ENCODE assay signal across 24 cellular contexts in genomic region chr1:34926894-34927293, GRCh38. TPM values are rescaled to one million over a fixed set of nuclear protein-coding genes. Genes with fewer than 3 reads are reported as not detected.
DNase-seq lines count a peak whose midpoint lies in the region; ATAC-seq, FAIRE-seq and TF ChIP-seq lines count a peak whose summit lies in the region.
"Had no signal": no experiment of that assay in that cellular context is flagged by ENCODE, and none has a peak within 500 bp of the region (broad histone marks: within the 10 kb centered on the region; RNA-seq: fewer than 3 reads in every experiment).

No MANE protein-coding gene starts in this region.

- H3K36me3 Mint-ChIP-seq in H9 (ENCODE audit: insufficient read depth in 1 of 3, low read depth in 3 of 3) = no peaks in the 10 kb centered on the region
- no peaks in the 10 kb centered on the region for H3K36me3 Mint-ChIP-seq in nephron (ENCODE audit: low read depth)
- peaks cover 0 to 4% (median 0%) of the 10 kb centered on the region in 5 donors for H3K36me3 Mint-ChIP-seq in naive thymus-derived CD4-positive, alpha-beta T cell

- DNase-seq in H9 = peak; percentile 58
- DNase-seq in H1 (ENCODE audit: low read depth in 1 of 2, low spot score in 2 of 2) = peak in 1 of 2 experiments; percentile 49
- no peak for DNase-seq in superior temporal gyrus (ENCODE audit: extremely low spot score)
- DNase-seq in right cardiac atrium = no peak
- DNase-seq in naive thymus-derived CD4-positive, alpha-beta T cell = no peak
- no peak for DNase-seq in foreskin melanocyte
- DNase-seq: ACHN, Kasumi-1, MM.1S, NCI-H1092, NCI-H1436 treated with DMSO at 0.1 percent for 48 hours, NCI-H2029, NCI-H446 treated with DMSO at 0.1 percent for 48 hours, NCI-H748 treated with DMSO at 0.1 percent for 48 hours, PC-3, SIG-M5 had no signal

- H4K5ac ChIP-seq in H9 (ENCODE audit: insufficient read length, low read depth, low read length) = no peak overlapping the region
- H4K5ac ChIP-seq in H1 (ENCODE audit: insufficient read length, low read depth, low read length) = no peak overlapping the region

- no peak overlapping the region for H3T11ph ChIP-seq in H9 (ENCODE audit: low read length)

- H3K4me2 ChIP-seq in H9 (ENCODE audit: insufficient read depth, insufficient read length, low read length) (no peak overlapping the region), H1 (ENCODE audit: insufficient read depth in 1 of 2, low read depth in 2 of 2, low read length in 2 of 2) (no peak overlapping the region; a peak in 1 of 4 replicates)

- no peak; a peak in 1 of 4 replicates for TF ChIP-seq RAD21 in H1 (IDR thresholded peaks at IDR 0.05 in 1 of 2, conservative IDR thresholded peaks at IDR 0.05 in 1 of 2; ENCODE audit: low read depth in 2 of 2, low read length in 2 of 2)

- H2BK15ac ChIP-seq in H9 (ENCODE audit: low read depth, low read length) (no peak overlapping the region), H1 (ENCODE audit: low read length) (no peak overlapping the region)

- no peak overlapping the region for H2BK12ac ChIP-seq in H9 (ENCODE audit: insufficient read length, low read depth, low read length)
- 0 out of 2 replicates have a peak overlapping the region, but pooled peaks have one; percentile 9 for H2BK12ac ChIP-seq in H1 (ENCODE audit: low read depth, low read length)

- intact Hi-C loops in right cardiac atrium (cut with DNase I) = no loop called here
- intact Hi-C loops in naive thymus-derived CD4-positive, alpha-beta T cell (cut with micrococcal nuclease) = no loop called here

- H3K4ac ChIP-seq in H9 (ENCODE audit: low read depth, low read length) = no peak overlapping the region
- no peak overlapping the region for H3K4ac ChIP-seq in H1 (replicated peaks; ENCODE audit: insufficient read length, low read depth, low read length)

- H3K9me3 Mint-ChIP-seq in H9 (no peaks in the 10 kb centered on the region; a peak in 2 of 5 replicates), nephron (peaks cover 3% of the 10 kb centered on the region)
- peaks cover 0 to 6% (median 0%) of the 10 kb centered on the region in 11 donors for H3K9me3 Mint-ChIP-seq in naive thymus-derived CD4-positive, alpha-beta T cell

- no peak for ATAC-seq in right cardiac atrium
- ATAC-seq in naive thymus-derived CD4-positive, alpha-beta T cell = no peak
- ATAC-seq: HCT116, PC-3, SK-N-SH treated with all-trans-retinoic acid at 6 μM for 48 hours had no signal

- H3K56ac ChIP-seq in H9 (ENCODE audit: insufficient read length, low read depth, low read length) (no peak overlapping the region), H1 (replicated peaks; ENCODE audit: insufficient read length, low read depth, low read length) (no peak overlapping the region)

- H4K91ac ChIP-seq in H9 (ENCODE audit: insufficient read length, low read depth, low read length) (no peak overlapping the region), H1 (replicated peaks; ENCODE audit: insufficient read length, low read length) (no peak overlapping the region)

- peaks cover 24 to 54% of the 10 kb centered on the region in 2 experiments for H3K4me1 Mint-ChIP-seq in H9
- peaks cover 6% of the 10 kb centered on the region for H3K4me1 Mint-ChIP-seq in nephron
- peaks cover 5 to 12% (median 8%) of the 10 kb centered on the region in 7 donors for H3K4me1 Mint-ChIP-seq in naive thymus-derived CD4-positive, alpha-beta T cell

- H3K27ac Mint-ChIP-seq in H9 (no peak overlapping the region), nephron (no peak overlapping the region)
- H3K27ac Mint-ChIP-seq in naive thymus-derived CD4-positive, alpha-beta T cell = no peak overlapping the region
- H3K27ac Mint-ChIP-seq: IgD-negative memory B cell had no signal

- CTCF ChIA-PET in H1 (lab: Charles Lee; ENCODE audit: partially characterized antibody) = interaction anchor here (0.6 to 3.9 kb wide), 10 partner anchors 9 to 139 kb away, joined by 3 to 18 read pairs (median 4); partner anchors contain the start of gene SMIM12
- CTCF ChIA-PET in naive thymus-derived CD4-positive, alpha-beta T cell (lab: Charles Lee) = no interaction called here

- H4K8ac ChIP-seq in H9 (replicated peaks; ENCODE audit: insufficient read length, low read depth, low read length) (no peak overlapping the region), H1 (ENCODE audit: extremely low read depth, insufficient read depth, low read length) (no peak overlapping the region)

- H3K23ac ChIP-seq in H9 (ENCODE audit: insufficient read length, low read depth, low read length) = no peak overlapping the region
- H3K23ac ChIP-seq in H1 (ENCODE audit: insufficient read length) = no peak overlapping the region

- TF ChIP-seq CTCF in H9 (conservative IDR thresholded peaks at IDR 0.05) = no peak
- peak in 1 of 3 experiments; percentile 1; a peak in 1 of 4 replicates for TF ChIP-seq CTCF in H1 (IDR thresholded peaks at IDR 0.05; ENCODE audit: control extremely low read depth in 1 of 3, insufficient read depth in 1 of 3, low read depth in 1 of 3, low read length in 3 of 3)
- TF ChIP-seq CTCF in nephron (IDR thresholded peaks at IDR 0.05; ENCODE audit: unreplicated experiment in 3 of 3) = no peak

- no peak overlapping the region for H2AFZ ChIP-seq in H9 (ENCODE audit: low read length)
- no peak overlapping the region for H2AFZ ChIP-seq in H1 (ENCODE audit: low read length)

- H3K23me2 ChIP-seq in H9 (ENCODE audit: insufficient read length, low read depth, low read length, poor library complexity, severe bottlenecking) (peaks cover 14% of the 10 kb centered on the region), H1 (ENCODE audit: low read depth, low read length) (peaks cover 12% of the 10 kb centered on the region)

- no peak overlapping the region for H3K18ac ChIP-seq in H9 (ENCODE audit: insufficient read length, low read depth, low read length)
- no peak overlapping the region for H3K18ac ChIP-seq in H1 (ENCODE audit: extremely low read depth, low read length)

- H3K9me3 ChIP-seq in H9 (ENCODE audit: control insufficient read depth, low read depth, low read length) (no peaks in the 10 kb centered on the region), H1 (ENCODE audit: insufficient read depth in 2 of 2, low read depth in 1 of 2, low read length in 1 of 2) (no peaks in the 10 kb centered on the region), right cardiac atrium (ENCODE audit: control insufficient read depth, low read length) (no peaks in the 10 kb centered on the region)
- H3K9me3 ChIP-seq in naive thymus-derived CD4-positive, alpha-beta T cell (ENCODE audit: control insufficient read depth in 2 of 3, low read length in 3 of 3) = no peaks in the 10 kb centered on the region

- TF ChIP-seq EP300 in H1 (IDR thresholded peaks at IDR 0.05; ENCODE audit: borderline replicate concordance in 1 of 2, low read depth in 2 of 2, low read length in 2 of 2) = no peak

- H3K4me3 ChIP-seq in H1 (ENCODE audit: extremely low read depth in 1 of 4, insufficient read depth in 2 of 4, low read depth in 3 of 4, low read length in 4 of 4) (no peak overlapping the region), right cardiac atrium (ENCODE audit: low read length) (no peak overlapping the region)
- H3K4me3 ChIP-seq in naive thymus-derived CD4-positive, alpha-beta T cell (ENCODE audit: low read length) = no peak overlapping the region

- H3K36me3 ChIP-seq in H1 (ENCODE audit: control insufficient read depth in 2 of 4, insufficient read depth in 4 of 4, low read length in 3 of 4) = no peaks in the 10 kb centered on the region
- H3K36me3 ChIP-seq in naive thymus-derived CD4-positive, alpha-beta T cell (ENCODE audit: control insufficient read depth in 2 of 3, insufficient read depth in 3 of 3, low read length in 3 of 3) = no peaks in the 10 kb centered on the region

- H2BK120ac ChIP-seq in H9 (ENCODE audit: low read depth, low read length, poor library complexity, severe bottlenecking) (no peak overlapping the region), H1 (replicated peaks; ENCODE audit: low read depth, low read length) (no peak overlapping the region)

- H3K14ac ChIP-seq in H9 (ENCODE audit: insufficient read depth, low read length) (no peak overlapping the region), H1 (ENCODE audit: insufficient read length) (no peak overlapping the region)

- H3K4me3 Mint-ChIP-seq in H9 = no peak overlapping the region
- H3K4me3 Mint-ChIP-seq in nephron = peak overlapping the region in 2 of 3 experiments; percentile 21 to 32
- H3K4me3 Mint-ChIP-seq in naive thymus-derived CD4-positive, alpha-beta T cell = no peak overlapping the region

- TF ChIP-seq POLR2A in H1 (IDR thresholded peaks at IDR 0.05; ENCODE audit: control extremely low read depth in 1 of 2, low read depth in 2 of 2, low read length in 2 of 2) = no peak

- H2BK5ac ChIP-seq in H9 (ENCODE audit: insufficient read length, low read length) (no peak overlapping the region), H1 (ENCODE audit: low read depth, low read length) (no peak overlapping the region)

- no CpG with 5 or more reads among the region's 5 CpGs for WGBS in H9 (ENCODE audit: extremely low coverage, insufficient read length, low lambda C conversion rate)
- WGBS in H1 (ENCODE audit: extremely low coverage in 1 of 2, insufficient coverage in 1 of 2, insufficient read length in 1 of 2, insufficient replicate concordance in 2 of 2, low coverage in 1 of 2, low lambda C conversion rate in 2 of 2, missing lambda C conversion rate in 1 of 2), 2 experiments = 41% methylated on average over 5 of the region's 5 CpGs; no CpG with 5 or more reads in 1 of the 2 experiments
- WGBS in right cardiac atrium = 14% methylated on average over 5 of the region's 5 CpGs

- peak; percentile 39 for FAIRE-seq in H1 (lab: Jason Lieb, UNC)
- FAIRE-seq: D721Med had no signal

- H3K27me3 ChIP-seq in H9 (ENCODE audit: insufficient read depth, low read length) (peaks cover 7% of the 10 kb centered on the region; the same call in 1 of the 2 replicates), H1 (replicated peaks in 1 of 4; ENCODE audit: control insufficient read depth in 3 of 4, extremely low read depth in 1 of 4, insufficient read depth in 3 of 4, low read length in 3 of 4) (peaks cover 0 to 25% (median 22%) of the 10 kb centered on the region in 4 experiments; a peak in 6 of 7 replicates), right cardiac atrium (ENCODE audit: control insufficient read depth, insufficient read depth) (no peaks in the 10 kb centered on the region)
- H3K27me3 ChIP-seq in naive thymus-derived CD4-positive, alpha-beta T cell (ENCODE audit: control insufficient read depth in 2 of 2, insufficient read depth in 2 of 2, low read length in 2 of 2) = peaks cover 5 to 21% of the 10 kb centered on the region in 2 donors

- H3K79me1 ChIP-seq in H9 (ENCODE audit: insufficient read depth, low read depth, low read length, poor library complexity, severe bottlenecking) (no peaks in the 10 kb centered on the region), H1 (ENCODE audit: low read depth, low read length) (no peaks in the 10 kb centered on the region)

- no peak overlapping the region for H3K9ac ChIP-seq in H9 (ENCODE audit: extremely low read depth, insufficient read length, low read length)
- no peak overlapping the region for H3K9ac ChIP-seq in H1 (replicated peaks in 1 of 4; ENCODE audit: extremely low read depth in 1 of 4, low read depth in 3 of 4, low read length in 3 of 4)

- H3K4me1 ChIP-seq in H9 (ENCODE audit: insufficient read depth, low read length) (peaks cover 6% of the 10 kb centered on the region), H1 (replicated peaks in 1 of 4; ENCODE audit: control insufficient read depth in 3 of 4, insufficient read depth in 4 of 4, low read length in 3 of 4) (peaks cover 8 to 13% (median 13%) of the 10 kb centered on the region in 4 experiments), right cardiac atrium (ENCODE audit: control insufficient read depth, insufficient read depth, low read length) (peaks cover 3% of the 10 kb centered on the region)
- H3K4me1 ChIP-seq in naive thymus-derived CD4-positive, alpha-beta T cell (ENCODE audit: control insufficient read depth in 2 of 2, insufficient read depth in 2 of 2, low read length in 2 of 2) = peaks cover 0 to 5% of the 10 kb centered on the region in 2 donors

- POLR2A ChIA-PET in H1 (lab: Charles Lee; ENCODE audit: partially characterized antibody) = interaction anchor here (0.9 to 1.1 kb wide), 2 partner anchors 43 to 52 kb away, joined by 3 read pairs; no protein-coding TSS in a partner anchor
- POLR2A ChIA-PET in naive thymus-derived CD4-positive, alpha-beta T cell (lab: Charles Lee) = no interaction called here

- H2BK20ac ChIP-seq in H9 (ENCODE audit: low read depth, low read length, poor library complexity, severe bottlenecking) (no peak overlapping the region), H1 (ENCODE audit: low read length) (no peak overlapping the region)

- H3K27me3 Mint-ChIP-seq in H9 (ENCODE audit: low read depth) (peaks cover 81% of the 10 kb centered on the region), nephron (ENCODE audit: low read depth) (peaks cover 85% of the 10 kb centered on the region)
- peaks cover 74 to 78% (median 75%) of the 10 kb centered on the region in 5 donors for H3K27me3 Mint-ChIP-seq in naive thymus-derived CD4-positive, alpha-beta T cell

- H4K20me1 ChIP-seq in H9 (ENCODE audit: control insufficient read depth, insufficient read depth, insufficient read length) (peaks cover 4% of the 10 kb centered on the region), H1 (replicated peaks in 1 of 2; ENCODE audit: control insufficient read depth in 1 of 2, insufficient read depth in 2 of 2, low read length in 2 of 2) (peaks cover 8 to 16% of the 10 kb centered on the region in 2 experiments)

- H3K79me2 ChIP-seq in H9 (ENCODE audit: insufficient read depth, low read length) (peaks cover 2% of the 10 kb centered on the region; the same call in 1 of the 2 replicates), H1 (ENCODE audit: control insufficient read depth in 1 of 2, insufficient read depth in 2 of 2, low read length in 2 of 2) (no peaks in the 10 kb centered on the region)

- H2AK5ac ChIP-seq in H9 (ENCODE audit: insufficient read length, low read length) = no peak overlapping the region
- no peak overlapping the region for H2AK5ac ChIP-seq in H1 (ENCODE audit: low read depth, low read length)

- H3K27ac ChIP-seq in H9 (ENCODE audit: insufficient read length, low read depth, low read length) (no peak overlapping the region), angular gyrus (ENCODE audit: low read depth, low read length) (peak overlapping the region; percentile 31), H1 (ENCODE audit: low read depth, low read length) (no peak overlapping the region), right cardiac atrium (ENCODE audit: low read length) (no peak overlapping the region)
- H3K27ac ChIP-seq in naive thymus-derived CD4-positive, alpha-beta T cell (ENCODE audit: low read depth, low read length) = no peak overlapping the region
- H3K27ac ChIP-seq: C4-2B, RWPE1 had no signal

RNA-seq across cellular contexts. Expression of gene DLGAP3, which starts 2.6 kb away (rescaled TPM):
- total RNA-seq in H9 (2021) (5.9 and 7.3 TPM in 2 replicates), right cardiac atrium (under 1 TPM; 0.08 to 0.21 (median 0.14) TPM)
- 13.2 and 14.8 TPM in 2 replicates for total RNA-seq in H1 (2021; fragmentation: NEBNext Ultra II Directional; extraction: Animal tissue kit (Norgen Biotek cat#: 25700))
- polyA plus RNA-seq in H1 (2011; rRNA removed) (3.8 and 6.7 TPM in 2 replicates), right cardiac atrium (0.05 TPM)
- polyA plus RNA-seq in H1 (2011; cell fraction: cytosol; rRNA removed) = 3.6 TPM
- polyA plus RNA-seq in H1 (2011; cell fraction: nucleus; rRNA removed) = 5.0 TPM
- 3.8 to 10.6 TPM (median 8.4 TPM) in 4 replicates for polyA plus RNA-seq in H1 (2012, experiment 1 of 2)
- 4.7 TPM for polyA plus RNA-seq in H1 (2012, experiment 2 of 2)
- polyA plus RNA-seq in H1 (2013, experiment 1 of 2) = 7.6 TPM
- polyA plus RNA-seq in H1 (2013, experiment 2 of 2) = 7.8 TPM
- 1.6 TPM in 2 replicates for polyA minus RNA-seq in H1 (2011; rRNA and poly(A)+ RNA removed)
- polyA minus RNA-seq in H1 (2011; cell fraction: cytosol; rRNA and poly(A)+ RNA removed) = 4.3 TPM
- polyA minus RNA-seq in H1 (2011; cell fraction: nucleus; rRNA and poly(A)+ RNA removed) = 3.2 TPM
- total RNA-seq in naive thymus-derived CD4-positive, alpha-beta T cell = 1 to 10 TPM in 4 of 5 experiments, under 1 TPM in 1; 0.29 to 1.4 (median 1.2) TPM
- polyA plus RNA-seq in naive thymus-derived CD4-positive, alpha-beta T cell = under 1 TPM in 1 of 2 donors, not detected in 1; 0.13 TPM
- total RNA-seq: PC-3 had no signal

RNA-seq across cellular contexts. Expression of gene TMEM35B, which starts 58.3 kb away (rescaled TPM):
- total RNA-seq in H9 (2021) (6.9 and 7.7 TPM in 2 replicates), right cardiac atrium (10 to 100 TPM; 17.0 to 20.2 (median 18.7) TPM)
- 9.3 and 10.2 TPM in 2 replicates for total RNA-seq in H1 (2021; fragmentation: NEBNext Ultra II Directional; extraction: Animal tissue kit (Norgen Biotek cat#: 25700))
- polyA plus RNA-seq in H1 (2011; rRNA removed) (16.0 and 31.1 TPM in 2 replicates), right cardiac atrium (31.9 TPM)
- polyA plus RNA-seq in H1 (2011; cell fraction: cytosol; rRNA removed) = 20.2 TPM
- polyA plus RNA-seq in H1 (2011; cell fraction: nucleus; rRNA removed) = 15.1 TPM
- 14.8 to 22.3 TPM (median 19.7 TPM) in 4 replicates for polyA plus RNA-seq in H1 (2012, experiment 1 of 2)
- 8.0 TPM for polyA plus RNA-seq in H1 (2012, experiment 2 of 2)
- polyA plus RNA-seq in H1 (2013, experiment 1 of 2) = 24.1 TPM
- 25.9 TPM for polyA plus RNA-seq in H1 (2013, experiment 2 of 2)
- polyA minus RNA-seq in H1 (2011; rRNA and poly(A)+ RNA removed) = 10.6 and 11.9 TPM in 2 replicates
- 7.5 TPM for polyA minus RNA-seq in H1 (2011; cell fraction: cytosol; rRNA and poly(A)+ RNA removed)
- polyA minus RNA-seq in H1 (2011; cell fraction: nucleus; rRNA and poly(A)+ RNA removed) = 5.1 TPM
- total RNA-seq in naive thymus-derived CD4-positive, alpha-beta T cell = 10 to 100 TPM in 4 of 5 experiments, 1 to 10 TPM in 1; 5.4 to 37.7 (median 32.8) TPM
- polyA plus RNA-seq in naive thymus-derived CD4-positive, alpha-beta T cell = 100 to 1,000 TPM; 161 to 166 TPM

Comparison
In these comparisons a context has a peak if more than half of its experiments do, and no peak if none do; other contexts are left out.
1. H3K4me3 Mint-ChIP-seq: peak in nephron (2 of 3); none in H9 (0 of 2) and naive thymus-derived CD4-positive, alpha-beta T cell (0 of 10).